1 cellular context compared by ENCODE assay signal in genomic region chr7:120785056-120785455, GRCh38.
TF ChIP-seq lines count a peak whose summit lies in the region.

No MANE protein-coding gene starts in this region.

TF ChIP-seq in H1, 55 proteins besides CTCF, POLR2A, EP300 and RAD21:
- no peak for TF ChIP-seq SP1 (IDR thresholded peaks at IDR 0.05; ENCODE audit: low read depth, low read length)
- TF ChIP-seq TCF12 (IDR thresholded peaks at IDR 0.05; ENCODE audit: low read depth, low read length) = no peak
- TF ChIP-seq JUND (IDR thresholded peaks at IDR 0.05; ENCODE audit: low read length) = no peak
- TF ChIP-seq ATF3 (IDR thresholded peaks at IDR 0.05; ENCODE audit: insufficient read depth, low read depth, low read length) = no peak
